ENCODE assay signal across 29 cellular contexts in the genomic region with DNA sequence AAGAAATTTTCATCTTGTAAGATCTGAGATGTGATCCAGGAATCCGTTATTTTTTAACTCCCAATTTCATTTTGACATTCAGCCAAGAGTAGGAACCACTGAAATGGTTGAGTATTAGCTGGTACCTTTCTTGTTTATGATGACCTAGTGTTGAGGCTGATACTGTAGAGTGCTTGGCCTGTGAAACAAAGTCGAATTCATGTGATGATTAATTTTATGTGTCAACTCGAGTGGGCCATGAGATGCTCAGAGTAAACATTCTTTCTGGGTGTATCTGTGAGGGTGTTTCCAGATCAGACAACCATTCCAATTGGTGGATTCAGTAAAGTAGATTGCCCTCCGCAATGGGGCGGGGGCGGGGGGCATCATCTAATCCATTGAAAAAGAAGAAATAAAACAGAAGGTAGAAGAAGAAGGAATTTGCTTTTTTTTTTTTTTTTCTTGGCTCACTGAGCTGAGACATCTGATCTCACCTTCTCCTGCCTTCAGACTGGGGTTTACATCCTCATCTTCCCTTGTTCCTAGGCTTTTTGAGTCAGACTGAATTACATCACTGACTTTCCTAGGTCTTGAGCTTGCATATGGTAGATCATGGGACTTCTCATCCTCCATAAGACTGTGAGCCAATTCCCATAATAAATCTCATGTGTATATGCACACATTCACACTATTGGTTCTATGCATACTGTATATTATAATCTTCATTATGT.
DNase-seq lines count a peak whose midpoint lies in the region; FAIRE-seq lines count a peak whose summit lies in the region.
"Had no signal": no experiment of that assay in that cellular context is flagged by ENCODE, and none has a peak within 500 bp of the region (broad histone marks: within the 10 kb centered on the region; RNA-seq: fewer than 3 reads in every experiment).

No MANE protein-coding gene starts in this region.

- H3F3A ChIP-seq in GM23248 (ENCODE audit: insufficient read depth): no peaks in the 10 kb centered on the region

- H3K79me2 ChIP-seq in GM23248 (ENCODE audit: insufficient read depth): no peaks in the 10 kb centered on the region
- H3K79me2 ChIP-seq: hepatocyte had no signal

- no peak overlapping the region for H3K4me3 Mint-ChIP-seq in CD4-positive, alpha-beta memory T cell
- H3K4me3 Mint-ChIP-seq: brain; CD4-positive, CD25-positive, alpha-beta regulatory T cell; immature natural killer cell; naive thymus-derived CD8-positive, alpha-beta T cell; stimulated activated effector memory CD8-positive, alpha-beta T cell treated with anti-CD3 and anti-CD28 coated beads, Interleukin-12 subunit alpha, Interleukin-12 subunit beta, amount 100 ng/mL, for 72 hours had no signal

- no peak overlapping the region for H2AFZ ChIP-seq in GM23248
- H2AFZ ChIP-seq: hepatocyte had no signal

- peak; percentile 7 for DNase-seq in COLO668 (lab: John Stamatoyannopoulos, UW; ENCODE audit: unreplicated experiment)
- peak; percentile 4 for DNase-seq in GM23248
- peak; percentile 79 for DNase-seq in RCC 7860 (ENCODE audit: low spot score)
- DNase-seq in glomerular visceral epithelial cell (ENCODE audit: extremely low spot score): peak; percentile 57
- no peak for DNase-seq in CD4-positive, alpha-beta memory T cell
- DNase-seq in EL: no peak
- no peak for DNase-seq in NAMALWA (ENCODE audit: low spot score)
- DNase-seq: activated CD4-positive, alpha-beta T cell treated with anti-CD3 and anti-CD28 coated beads for 1 hour; activated gamma-delta T cell; CD4-positive, CD25-positive, alpha-beta regulatory T cell; DMS 273 treated with DMSO at 0.1 percent for 48 hours; effector CD8-positive, alpha-beta T cell; foreskin melanocyte; immature natural killer cell; left ventricle myocardium superior; midbrain; naive thymus-derived CD8-positive, alpha-beta T cell; NCI-H1048; NCI-H2029; NCI-H524; occipital lobe; stimulated activated CD4-positive, alpha-beta T cell treated with anti-CD3 and anti-CD28 coated beads, Interleukin-2, amount 100 ng/mL, for 48 hours; T-helper 1 cell had no signal

- H3K4me3 ChIP-seq in GM23248: no peak overlapping the region
- H3K4me3 ChIP-seq in CD4-positive, alpha-beta memory T cell (ENCODE audit: low read length in 2 of 2): no peak overlapping the region
- H3K4me3 ChIP-seq: esophagus muscularis mucosa, hepatocyte, smooth muscle cell had no signal

- H4K20me1 ChIP-seq in GM23248 (ENCODE audit: insufficient read depth): no peaks in the 10 kb centered on the region

- no peaks in the 10 kb centered on the region for H3K36me3 ChIP-seq in GM23248 (ENCODE audit: low read depth)
- no peaks in the 10 kb centered on the region for H3K36me3 ChIP-seq in CD4-positive, alpha-beta memory T cell (ENCODE audit: insufficient read depth, low read length)
- H3K36me3 ChIP-seq: esophagus muscularis mucosa had no signal

- 86 to 89% methylated on average over 6 of the region's 6 CpGs for WGBS in GM23248 (ENCODE audit: low coverage in 1 of 2, low lambda C conversion rate in 2 of 2, missing lambda C conversion rate in 2 of 2), 2 experiments

- 0 out of 2 replicates have a peak, but pooled peaks cover 7% of the 10 kb centered on the region for H3K4me1 ChIP-seq in GM23248 (ENCODE audit: insufficient read depth)
- no peaks in the 10 kb centered on the region for H3K4me1 ChIP-seq in CD4-positive, alpha-beta memory T cell (ENCODE audit: insufficient read depth, low read length)
- H3K4me1 ChIP-seq: esophagus muscularis mucosa had no signal

- no peaks in the 10 kb centered on the region for H3K27me3 Mint-ChIP-seq in CD4-positive, alpha-beta memory T cell
- H3K27me3 Mint-ChIP-seq: brain; CD4-positive, CD25-positive, alpha-beta regulatory T cell had no signal

- in situ Hi-C loops in GM23248 (cut with MboI): no loop called here

- peaks cover 0 to 2% (median 0%) of the 10 kb centered on the region in 8 donors for H3K9me3 Mint-ChIP-seq in CD4-positive, alpha-beta memory T cell
- H3K9me3 Mint-ChIP-seq: brain; naive thymus-derived CD8-positive, alpha-beta T cell had no signal

- no peak overlapping the region for H3K27ac Mint-ChIP-seq in CD4-positive, alpha-beta memory T cell
- H3K27ac Mint-ChIP-seq: brain; CD4-positive, CD25-positive, alpha-beta regulatory T cell; immature natural killer cell; naive thymus-derived CD8-positive, alpha-beta T cell; stimulated activated effector memory CD8-positive, alpha-beta T cell treated with anti-CD3 and anti-CD28 coated beads, Interleukin-12 subunit alpha, Interleukin-12 subunit beta, amount 100 ng/mL, for 72 hours had no signal

- CTCF ChIA-PET in CD4-positive, alpha-beta memory T cell (lab: Charles Lee; ENCODE audit: partially characterized antibody): no interaction called here

- intact Hi-C loops in CD4-positive, alpha-beta memory T cell (cut with micrococcal nuclease): no loop called here

- H3K9me3 ChIP-seq in GM23248 (ENCODE audit: low read depth): no peaks in the 10 kb centered on the region
- no peaks in the 10 kb centered on the region for H3K9me3 ChIP-seq in CD4-positive, alpha-beta memory T cell (ENCODE audit: control insufficient read depth in 1 of 2, low read length in 2 of 2)
- H3K9me3 ChIP-seq: esophagus muscularis mucosa had no signal

- POLR2A ChIA-PET in CD4-positive, alpha-beta memory T cell (lab: Charles Lee; ENCODE audit: partially characterized antibody): no interaction called here

- H3K4me1 Mint-ChIP-seq in CD4-positive, alpha-beta memory T cell: no peaks in the 10 kb centered on the region
- H3K4me1 Mint-ChIP-seq: CD4-positive, CD25-positive, alpha-beta regulatory T cell; immature natural killer cell; naive thymus-derived CD8-positive, alpha-beta T cell; stimulated activated effector memory CD8-positive, alpha-beta T cell treated with anti-CD3 and anti-CD28 coated beads, Interleukin-12 subunit alpha, Interleukin-12 subunit beta, amount 100 ng/mL, for 72 hours had no signal

- H3K9me2 ChIP-seq in GM23248 (ENCODE audit: insufficient read depth): no peaks in the 10 kb centered on the region

- peak; percentile 89 for FAIRE-seq in RCC 7860 (lab: Jason Lieb, UNC)
- FAIRE-seq: H1 had no signal

- no peaks in the 10 kb centered on the region for H3K36me3 Mint-ChIP-seq in CD4-positive, alpha-beta memory T cell
- H3K36me3 Mint-ChIP-seq: brain; CD4-positive, CD25-positive, alpha-beta regulatory T cell; immature natural killer cell; naive thymus-derived CD8-positive, alpha-beta T cell; stimulated activated effector memory CD8-positive, alpha-beta T cell treated with anti-CD3 and anti-CD28 coated beads, Interleukin-12 subunit alpha, Interleukin-12 subunit beta, amount 100 ng/mL, for 72 hours had no signal

- H3K4me2 ChIP-seq in GM23248 (ENCODE audit: unreplicated experiment): no peak overlapping the region
- H3K4me2 ChIP-seq: hepatocyte, smooth muscle cell had no signal

- H3K9ac ChIP-seq in GM23248: no peak overlapping the region

- no peaks in the 10 kb centered on the region for H3K27me3 ChIP-seq in GM23248 (replicated peaks; ENCODE audit: insufficient read depth)
- no peaks in the 10 kb centered on the region for H3K27me3 ChIP-seq in CD4-positive, alpha-beta memory T cell (ENCODE audit: insufficient read depth, low read length)
- H3K27me3 ChIP-seq: esophagus muscularis mucosa, hepatocyte had no signal

- H3K27ac ChIP-seq in GM23248: no peak overlapping the region
- H3K27ac ChIP-seq in CD4-positive, alpha-beta memory T cell (ENCODE audit: low read depth, low read length): no peak overlapping the region
- H3K27ac ChIP-seq: esophagus muscularis mucosa, hepatocyte had no signal

Comparison
In these comparisons a context has a peak if more than half of its experiments do, and no peak if none do; other contexts are left out.
1. DNase-seq: peak in COLO668 (single experiment), GM23248 (single experiment), RCC 7860 (single experiment) and glomerular visceral epithelial cell (single experiment); none in CD4-positive, alpha-beta memory T cell (0 of 5), EL (single experiment) and NAMALWA (single experiment).